32 cellular contexts compared by ENCODE assay signal in genomic region chr10:63987212-63987611, GRCh38.
DNase-seq lines count a peak whose midpoint lies in the region; ATAC-seq and TF ChIP-seq lines count a peak whose summit lies in the region.
"Had no signal": no experiment of that assay in that cellular context is flagged by ENCODE, and none has a peak within 500 bp of the region (broad histone marks: within the 10 kb centered on the region; RNA-seq: fewer than 3 reads in every experiment).

No MANE protein-coding gene starts in this region.

- no peak overlapping the region for H2AFZ ChIP-seq in Loucy (ENCODE audit: low read length)
- H2AFZ ChIP-seq: hepatocyte had no signal

- DNase-seq in chondrocyte (ENCODE audit: low spot score) (no peak), type B pancreatic cell (ENCODE audit: extremely low spot score, unreplicated experiment) (no peak), CD1c-positive myeloid dendritic cell (ENCODE audit: extremely low spot score) (no peak), breast epithelium (ENCODE audit: low spot score in 2 of 2) (no peak), upper lobe of left lung (no peak)
- DNase-seq: activated B cell treated with CpG ODN at 0.5 μM for 24 hours; activated CD8-positive, alpha-beta memory T cell treated with anti-CD3 and anti-CD28 coated beads, Interleukin-2, amount 10 ng/mL, durations not matched to agents 7 days and 5 days; activated naive CD4-positive, alpha-beta T cell; activated T-cell treated with anti-CD3 and anti-CD28 coated beads, Interleukin-2, amount 50 U/mL, for 48 hours; adrenal gland; AML-193; DMS53; effector memory CD4-positive, alpha-beta T cell; gastrocnemius medialis; KBM-7; left cardiac atrium; NCI-H1436; NCI-H2081 treated with DMSO at 0.1 percent for 48 hours; NCI-H774; nephron progenitor cell; OCI-M1; pancreas; retina; Right ventricle myocardium superior; stimulated activated CD4-positive, alpha-beta T cell treated with anti-CD3 and anti-CD28 coated beads, Interleukin-2, amount 100 ng/mL, for 48 hours; SW 1271; T1000; upper lobe of right lung had no signal

- no peak for ATAC-seq in upper lobe of left lung (ENCODE audit: low FRiP score in 2 of 2)
- ATAC-seq: activated CD8-positive, alpha-beta memory T cell treated with anti-CD3 and anti-CD28 coated beads, Interleukin-2, amount 10 ng/mL, durations not matched to agents 7 days and 5 days; gastrocnemius medialis; left cardiac atrium; pancreas; upper lobe of right lung had no signal

- no peak overlapping the region for H3K4me2 ChIP-seq in DOHH2 (ENCODE audit: low read length)
- H3K4me2 ChIP-seq in Loucy (ENCODE audit: low read depth, low read length, poor library complexity, severe bottlenecking): no peak overlapping the region
- H3K4me2 ChIP-seq: hepatocyte had no signal

- H3K4me3 Mint-ChIP-seq in chondrocyte (ENCODE audit: unreplicated experiment) (no peak overlapping the region), type B pancreatic cell (no peak overlapping the region)
- H3K4me3 Mint-ChIP-seq: activated B cell treated with CpG ODN at 0.5 μM for 24 hours; activated CD8-positive, alpha-beta memory T cell treated with anti-CD3 and anti-CD28 coated beads, Interleukin-2, amount 10 ng/mL, durations not matched to agents 7 days and 5 days; brain; nephron progenitor cell had no signal

- H3K27ac Mint-ChIP-seq in chondrocyte (ENCODE audit: unreplicated experiment) (no peak overlapping the region), type B pancreatic cell (no peak overlapping the region)
- H3K27ac Mint-ChIP-seq: activated B cell treated with CpG ODN at 0.5 μM for 24 hours; activated CD8-positive, alpha-beta memory T cell treated with anti-CD3 and anti-CD28 coated beads, Interleukin-2, amount 10 ng/mL, durations not matched to agents 7 days and 5 days; nephron progenitor cell had no signal

- H3K9me3 ChIP-seq in DOHH2 (ENCODE audit: control insufficient read depth, insufficient read depth, low read length): peaks cover 10% of the 10 kb centered on the region; the same call in 1 of the 2 replicates
- no peaks in the 10 kb centered on the region; the same call in 1 of the 2 replicates for H3K9me3 ChIP-seq in Loucy (ENCODE audit: insufficient read depth, low read depth, low read length)
- H3K9me3 ChIP-seq in breast epithelium: peaks cover 0 to 13% of the 10 kb centered on the region in 2 donors
- H3K9me3 ChIP-seq in upper lobe of left lung: no peaks in the 10 kb centered on the region
- H3K9me3 ChIP-seq: adrenal gland, gastrocnemius medialis, pancreas, upper lobe of right lung had no signal

- peaks cover 14% of the 10 kb centered on the region for H3K9me3 Mint-ChIP-seq in chondrocyte (ENCODE audit: low read depth)
- peaks cover 10% of the 10 kb centered on the region for H3K9me3 Mint-ChIP-seq in type B pancreatic cell

- TF ChIP-seq EP300 in upper lobe of left lung (IDR thresholded peaks at IDR 0.05): no peak

- H3K9ac ChIP-seq in Loucy (ENCODE audit: low read depth, low read length, poor library complexity, severe bottlenecking): no peak overlapping the region

- 41 to 46% methylated on average over 2 of the region's 2 CpGs for WGBS in upper lobe of left lung, 2 donors

- H4K20me1 ChIP-seq in DOHH2 (ENCODE audit: control insufficient read depth, insufficient read depth, low read depth, low read length) (no peaks in the 10 kb centered on the region), Loucy (ENCODE audit: insufficient read depth, low read length, poor library complexity, severe bottlenecking) (no peaks in the 10 kb centered on the region)

- H3K9me2 ChIP-seq in DOHH2 (replicated peaks; ENCODE audit: control insufficient read depth, low read length): no peaks in the 10 kb centered on the region
- H3K9me2 ChIP-seq in Loucy (replicated peaks; ENCODE audit: low read depth, low read length): no peaks in the 10 kb centered on the region

- H3K4me1 ChIP-seq in DOHH2 (ENCODE audit: control insufficient read depth, low read length) (no peaks in the 10 kb centered on the region), Loucy (ENCODE audit: insufficient read depth, low read length, poor library complexity, severe bottlenecking) (no peaks in the 10 kb centered on the region), breast epithelium (no peaks in the 10 kb centered on the region), upper lobe of left lung (no peaks in the 10 kb centered on the region)
- H3K4me1 ChIP-seq: adrenal gland, gastrocnemius medialis, pancreas, upper lobe of right lung had no signal

- H3K27me3 ChIP-seq in DOHH2 (ENCODE audit: control insufficient read depth, low read length): no peaks in the 10 kb centered on the region
- H3K27me3 ChIP-seq in Loucy (ENCODE audit: insufficient read depth, low read length, poor library complexity, severe bottlenecking): no peaks in the 10 kb centered on the region
- no peaks in the 10 kb centered on the region for H3K27me3 ChIP-seq in breast epithelium
- no peaks in the 10 kb centered on the region for H3K27me3 ChIP-seq in upper lobe of left lung
- H3K27me3 ChIP-seq: adrenal gland, gastrocnemius medialis, hepatocyte, pancreas, upper lobe of right lung had no signal

- no peak overlapping the region for H3K4me3 ChIP-seq in DOHH2 (ENCODE audit: low read length)
- H3K4me3 ChIP-seq in Loucy (ENCODE audit: low read length, poor library complexity, severe bottlenecking): no peak overlapping the region
- no peak overlapping the region for H3K4me3 ChIP-seq in breast epithelium
- no peak overlapping the region for H3K4me3 ChIP-seq in upper lobe of left lung
- H3K4me3 ChIP-seq: adrenal gland, gastrocnemius medialis, hepatocyte, pancreas, upper lobe of right lung had no signal

- H3K36me3 ChIP-seq in DOHH2 (ENCODE audit: control insufficient read depth, low read length) (no peaks in the 10 kb centered on the region), Loucy (ENCODE audit: insufficient read depth, low read length) (no peaks in the 10 kb centered on the region), breast epithelium (no peaks in the 10 kb centered on the region), upper lobe of left lung (no peaks in the 10 kb centered on the region)
- H3K36me3 ChIP-seq: adrenal gland, gastrocnemius medialis, pancreas, upper lobe of right lung had no signal

- H3K4me1 Mint-ChIP-seq in chondrocyte (ENCODE audit: low read depth) (no peaks in the 10 kb centered on the region), type B pancreatic cell (ENCODE audit: unreplicated experiment) (no peaks in the 10 kb centered on the region)
- H3K4me1 Mint-ChIP-seq: activated CD8-positive, alpha-beta memory T cell treated with anti-CD3 and anti-CD28 coated beads, Interleukin-2, amount 10 ng/mL, durations not matched to agents 7 days and 5 days; nephron progenitor cell had no signal

- no peaks in the 10 kb centered on the region for H3F3A ChIP-seq in DOHH2 (ENCODE audit: control insufficient read depth, insufficient read depth)
- H3F3A ChIP-seq in Loucy (ENCODE audit: low read depth): no peaks in the 10 kb centered on the region

- H3K27ac ChIP-seq in DOHH2 (ENCODE audit: low read depth, low read length) (no peak overlapping the region), breast epithelium (no peak overlapping the region), upper lobe of left lung (no peak overlapping the region)
- H3K27ac ChIP-seq: adrenal gland, gastrocnemius medialis, hepatocyte, pancreas, upper lobe of right lung had no signal

- H3K27me3 Mint-ChIP-seq in chondrocyte (ENCODE audit: low read depth): no peaks in the 10 kb centered on the region
- H3K27me3 Mint-ChIP-seq in type B pancreatic cell: no peaks in the 10 kb centered on the region
- H3K27me3 Mint-ChIP-seq: activated B cell treated with CpG ODN at 0.5 μM for 24 hours; activated CD8-positive, alpha-beta memory T cell treated with anti-CD3 and anti-CD28 coated beads, Interleukin-2, amount 10 ng/mL, durations not matched to agents 7 days and 5 days had no signal

- no peak for TF ChIP-seq POLR2A in breast epithelium (IDR thresholded peaks at IDR 0.05)
- TF ChIP-seq POLR2A in upper lobe of left lung (IDR thresholded peaks at IDR 0.05): no peak

- intact Hi-C loops in breast epithelium (cut with DNase I; ENCODE audit: low total_unique reads): no loop called here

- TF ChIP-seq CTCF in DOHH2 (IDR thresholded peaks at IDR 0.05; ENCODE audit: low read depth, low read length, poor library complexity, severe bottlenecking) (peak; percentile 52), Loucy (conservative IDR thresholded peaks at IDR 0.05; ENCODE audit: low read length) (peak; percentile 35), chondrocyte (IDR thresholded peaks at IDR 0.05) (peak; percentile 43), type B pancreatic cell (conservative IDR thresholded peaks at IDR 0.05) (peak; percentile 40), breast epithelium (IDR thresholded peaks at IDR 0.05) (no peak), upper lobe of left lung (IDR thresholded peaks at IDR 0.05) (no peak)

- H3K79me2 ChIP-seq in DOHH2 (ENCODE audit: control insufficient read depth, low read length): no peaks in the 10 kb centered on the region
- H3K79me2 ChIP-seq in Loucy (ENCODE audit: insufficient read depth, low read length): no peaks in the 10 kb centered on the region
- H3K79me2 ChIP-seq: hepatocyte had no signal

- H3K36me3 Mint-ChIP-seq in chondrocyte (ENCODE audit: low read depth) (no peaks in the 10 kb centered on the region), type B pancreatic cell (no peaks in the 10 kb centered on the region)
- H3K36me3 Mint-ChIP-seq: activated CD8-positive, alpha-beta memory T cell treated with anti-CD3 and anti-CD28 coated beads, Interleukin-2, amount 10 ng/mL, durations not matched to agents 7 days and 5 days; brain had no signal

Comparison
In these comparisons a context has a peak if more than half of its experiments do, and no peak if none do; other contexts are left out.
1. CTCF ChIP-seq: peak in DOHH2 (single experiment), Loucy (single experiment), chondrocyte (single experiment) and type B pancreatic cell (single experiment); none in breast epithelium (0 of 3) and upper lobe of left lung (0 of 6).